Comparison of ENCODE assay signal across 30 cellular contexts in genomic region chr2:145044506-145044905, GRCh38.
"Had no signal": no experiment of that assay in that cellular context is flagged by ENCODE, and none has a peak within 500 bp of the region (broad histone marks: within the 10 kb centered on the region; RNA-seq: fewer than 3 reads in every experiment).

No MANE protein-coding gene starts in this region.

- H3K27ac ChIP-seq: brain microvascular endothelial cell, epithelial cell of prostate, esophagus squamous epithelium, WERI-Rb-1 had no signal

- H3K36me3 ChIP-seq: brain microvascular endothelial cell, esophagus squamous epithelium, WERI-Rb-1 had no signal

- H3K27me3 ChIP-seq: brain microvascular endothelial cell, esophagus squamous epithelium had no signal

- H3K4me3 Mint-ChIP-seq: activated B cell treated with CpG ODN at 0.5 μM for 24 hours; activated CD8-positive, alpha-beta T cell treated with anti-CD3 and anti-CD28 coated beads for 36 hours; activated naive CD8-positive, alpha-beta T cell; activated T-cell treated with anti-CD3 and anti-CD28 coated beads, Interleukin-2, amount 50 U/mL, for 4 hours; activated T-helper 17 cell treated with anti-CD3 and anti-CD28 coated beads, Interleukin-2, amount 50 U/mL, for 72 hours; effector memory CD8-positive, alpha-beta T cell; T-cell; T-helper 1 cell treated with Interleukin-12 subunit alpha and Interleukin-12 subunit beta and Interleukin-4 antibody, amounts not matched to agents 30 μg/mL and 1 μg/mL, for 36 hours had no signal

- H3K4me1 Mint-ChIP-seq: activated B cell treated with CpG ODN at 0.5 μM for 24 hours; activated T-helper 17 cell treated with anti-CD3 and anti-CD28 coated beads, Interleukin-2, amount 50 U/mL, for 72 hours; T-cell had no signal

- H3K27me3 Mint-ChIP-seq: activated B cell treated with CpG ODN at 0.5 μM for 24 hours; activated CD8-positive, alpha-beta T cell treated with anti-CD3 and anti-CD28 coated beads for 36 hours; activated T-helper 17 cell treated with anti-CD3 and anti-CD28 coated beads, Interleukin-2, amount 50 U/mL, for 72 hours; T-cell had no signal

- H3K27ac Mint-ChIP-seq: activated B cell treated with CpG ODN at 0.5 μM for 24 hours; activated CD8-positive, alpha-beta T cell treated with anti-CD3 and anti-CD28 coated beads for 36 hours; activated naive CD8-positive, alpha-beta T cell; activated T-helper 17 cell treated with anti-CD3 and anti-CD28 coated beads, Interleukin-2, amount 50 U/mL, for 72 hours; effector memory CD8-positive, alpha-beta T cell; T-cell; T-helper 1 cell treated with Interleukin-12 subunit alpha and Interleukin-12 subunit beta and Interleukin-4 antibody, amounts not matched to agents 30 μg/mL and 1 μg/mL, for 36 hours had no signal

- ATAC-seq: activated CD4-positive, CD25-positive, alpha-beta regulatory T cell treated with anti-CD3 and anti-CD28 coated beads, Interleukin-2, amount 50 U/mL, for 24 hours; activated CD8-positive, alpha-beta T cell treated with anti-CD3 and anti-CD28 coated beads for 36 hours; activated T-cell treated with anti-CD3 and anti-CD28 coated beads, Interleukin-2, amount 50 U/mL, for 4 hours; activated T-helper 17 cell treated with anti-CD3 and anti-CD28 coated beads, Interleukin-2, amount 50 U/mL, for 72 hours; effector memory CD8-positive, alpha-beta T cell; T-cell had no signal

- H3K4me3 ChIP-seq: esophagus squamous epithelium had no signal

- H3K9me3 ChIP-seq: esophagus squamous epithelium had no signal

- DNase-seq: activated B cell treated with CpG ODN at 0.5 μM for 24 hours; activated CD4-positive, alpha-beta T cell treated with anti-CD3 and anti-CD28 coated beads for 48 hours; activated CD4-positive, alpha-beta T cell treated with anti-CD3 and anti-CD28 coated beads, Interleukin-2, amount 50 U/mL, for 1 hour; activated CD4-positive, alpha-beta T cell treated with anti-CD3 and anti-CD28 coated beads, Interleukin-2, amount 50 U/mL, for 48 hours; activated CD8-positive, alpha-beta memory T cell treated with anti-CD3 and anti-CD28 coated beads for 24 hours; activated CD8-positive, alpha-beta T cell treated with anti-CD3 and anti-CD28 coated beads for 36 hours; activated effector memory CD4-positive, alpha-beta T cell treated with Interleukin-2 at 50 U/mL for 16 hours; activated gamma-delta T cell treated with Interleukin-2 at 50 U/mL for 16 hours; activated naive CD4-positive, alpha-beta T cell treated with anti-CD3 and anti-CD28 coated beads, Interleukin-2, amount 50 U/mL, for 16 hours; activated naive CD4-positive, alpha-beta T cell treated with Interleukin-2 at 50 U/mL for 16 hours; activated T-cell treated with anti-CD3 and anti-CD28 coated beads, Interleukin-2, amount 50 U/mL, for 4 hours; amniotic stem cell; anterior cingulate cortex; brain microvascular endothelial cell; caudate nucleus; cortex of kidney; dermis blood vessel endothelial cell; effector CD4-positive, alpha-beta T cell; effector memory CD8-positive, alpha-beta T cell; esophagus squamous epithelium; foreskin melanocyte; head of caudate nucleus; T-cell; T1000; WERI-Rb-1 had no signal

- H3K9me3 Mint-ChIP-seq: activated B cell treated with CpG ODN at 0.5 μM for 24 hours; activated CD8-positive, alpha-beta T cell treated with anti-CD3 and anti-CD28 coated beads for 36 hours; activated T-cell treated with anti-CD3 and anti-CD28 coated beads, Interleukin-2, amount 50 U/mL, for 4 hours; effector memory CD8-positive, alpha-beta T cell; T-cell; T-helper 1 cell treated with Interleukin-12 subunit alpha and Interleukin-12 subunit beta and Interleukin-4 antibody, amounts not matched to agents 30 μg/mL and 1 μg/mL, for 36 hours had no signal
